In genomic region chr20:34861386-34862084, GRCh38 we compare ENCODE assay signal across 17 cellular contexts. TPM values are rescaled to one million over a fixed set of nuclear protein-coding genes. Genes with fewer than 3 reads are reported as not detected.
DNase-seq lines count a peak whose midpoint lies in the region; ATAC-seq and TF ChIP-seq lines count a peak whose summit lies in the region.
"Had no signal": no experiment of that assay in that cellular context is flagged by ENCODE, and none has a peak within 500 bp of the region (broad histone marks: within the 10 kb centered on the region; RNA-seq: fewer than 3 reads in every experiment).

No MANE protein-coding gene starts in this region.

- H3K4me2 ChIP-seq in DND-41 (ENCODE audit: insufficient read depth, low read length), result no peak overlapping the region

- no peaks in the 10 kb centered on the region for H3K9me3 ChIP-seq in DND-41 (ENCODE audit: insufficient read depth, low read length, severe bottlenecking)
- H3K9me3 ChIP-seq: adrenal gland, ovary had no signal

- 0 out of 2 replicates have a peak, but pooled peaks cover 3% of the 10 kb centered on the region for H4K20me1 ChIP-seq in DND-41 (ENCODE audit: insufficient read depth, low read length)

- H2AFZ ChIP-seq in DND-41 (ENCODE audit: low read depth, low read length), result no peak overlapping the region

- H3K4me3 ChIP-seq in DND-41 (ENCODE audit: low read depth in 1 of 2, low read length in 2 of 2), result no peak overlapping the region
- H3K4me3 ChIP-seq: adrenal gland, ovary had no signal

- peak overlapping the region; percentile 36 for H3K27ac ChIP-seq in 22Rv1
- H3K27ac ChIP-seq in DND-41 (ENCODE audit: low read length), result no peak overlapping the region
- H3K27ac ChIP-seq: adrenal gland, epithelial cell of prostate, ovary had no signal

- H3K36me3 ChIP-seq in DND-41 (ENCODE audit: insufficient read depth, low read length), result peaks cover 46% of the 10 kb centered on the region
- H3K36me3 ChIP-seq: adrenal gland, ovary had no signal

- no peaks in the 10 kb centered on the region for H3K79me2 ChIP-seq in DND-41 (ENCODE audit: insufficient read depth, low read length)

- H3K4me1 ChIP-seq in DND-41 (ENCODE audit: insufficient read depth, low read length), result no peaks in the 10 kb centered on the region
- H3K4me1 ChIP-seq: adrenal gland had no signal

- DNase-seq in DND-41, result peak; percentile 26
- DNase-seq in NCI-H69 (lab: John Stamatoyannopoulos, UW), result peak; percentile 53
- DNase-seq in left colon, result peak; percentile 79 to 86
- no peak for DNase-seq in HCEC 1CT
- DNase-seq in NCI-H2227 (lab: John Stamatoyannopoulos, UW; ENCODE audit: unreplicated experiment), result no peak
- DNase-seq in activated CD4-positive, alpha-beta T cell treated with anti-CD3 and anti-CD28 coated beads for 48 hours, result no peak
- DNase-seq: activated T-cell treated with anti-CD3 and anti-CD28 coated beads, Interleukin-2, amount 50 U/mL, for 1 hour; adrenal gland; midbrain; NCI-H187; ovary; T-cell had no signal

- TF ChIP-seq CTCF in 22Rv1 (IDR thresholded peaks at IDR 0.05), result no peak
- no peak for TF ChIP-seq CTCF in DND-41 (IDR thresholded peaks at IDR 0.05; ENCODE audit: borderline replicate concordance, extremely low read depth, low read length, poor library complexity, severe bottlenecking)

- ATAC-seq in DND-41 (ENCODE audit: insufficient read depth, low read depth) (no peak), left colon (peak; percentile 95), GM21723 (IDR thresholded peaks at IDR 0.05; ENCODE audit: unreplicated experiment) (no peak)
- ATAC-seq: HCT116, Panc1, T-cell had no signal

- no peaks in the 10 kb centered on the region for H3K27me3 ChIP-seq in DND-41 (ENCODE audit: insufficient read depth, low read length, poor library complexity)
- H3K27me3 ChIP-seq: adrenal gland, ovary had no signal

- intact Hi-C loops in left colon (cut with DNase I, micrococcal nuclease), result no loop called here

- no peak overlapping the region for H3K9ac ChIP-seq in DND-41 (ENCODE audit: low read depth, low read length)

RNA-seq across cellular contexts. Expression of gene GGT7, which starts 11.1 kb away (rescaled TPM):
- total RNA-seq in left colon, result 10 to 100 TPM; 20.5 to 22.5 TPM

RNA-seq across cellular contexts. Expression of gene ACSS2, which starts 14.9 kb away (rescaled TPM):
- total RNA-seq in left colon, result 100 to 1,000 TPM; 343 to 383 TPM

RNA-seq across cellular contexts. Expression of gene NCOA6, which starts 36.1 kb away (rescaled TPM):
- total RNA-seq in left colon, result 10 to 100 TPM; 36.1 to 40.0 TPM

Comparison
In these comparisons a context has a peak if more than half of its experiments do, and no peak if none do; other contexts are left out.
1. DNase-seq: peak in DND-41 (single experiment), NCI-H69 (single experiment) and left colon (2 of 2); none in HCEC 1CT (single experiment), NCI-H2227 (single experiment) and activated CD4-positive, alpha-beta T cell treated with anti-CD3 and anti-CD28 coated beads for 48 hours (single experiment).